ENCODE assay signal across 18 cellular contexts in the genomic region with DNA sequence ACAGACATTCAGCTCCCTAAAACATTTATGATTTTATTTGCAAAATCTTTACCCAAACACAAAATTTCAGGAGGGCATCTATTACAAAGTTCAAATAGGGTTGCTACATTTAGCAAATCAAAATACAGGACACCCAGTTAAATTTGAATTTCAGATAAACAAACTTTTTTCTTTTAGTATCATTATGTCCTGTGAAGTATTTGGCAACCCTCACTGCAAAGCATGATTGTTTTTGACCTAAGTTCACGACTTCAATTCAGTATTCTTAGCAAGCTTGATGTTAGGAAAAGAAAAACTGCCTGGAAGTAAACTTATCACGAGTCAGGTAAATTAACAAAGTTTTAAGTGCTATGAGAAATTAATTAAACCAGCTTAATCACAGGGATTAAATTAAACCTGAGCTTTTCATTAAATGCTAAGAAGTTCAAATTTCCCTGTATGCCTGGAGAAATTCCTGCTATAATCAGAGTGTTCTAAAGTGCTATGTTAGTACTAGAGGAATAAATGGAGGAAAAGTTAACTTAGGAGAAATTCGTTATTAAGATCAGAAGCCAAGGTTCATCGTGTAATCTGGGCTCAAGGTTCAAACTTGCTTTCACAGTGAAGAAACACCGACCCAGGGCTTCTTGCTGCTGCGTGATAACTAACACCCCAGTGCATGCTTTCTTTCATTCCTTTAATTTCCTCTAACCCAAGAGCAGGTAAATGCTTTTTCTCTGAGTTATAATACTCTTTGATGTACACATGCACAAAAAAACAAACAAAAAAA.
DNase-seq lines count a peak whose midpoint lies in the region; ATAC-seq, FAIRE-seq and TF ChIP-seq lines count a peak whose summit lies in the region.
"Had no signal": no experiment of that assay in that cellular context is flagged by ENCODE, and none has a peak within 500 bp of the region (broad histone marks: within the 10 kb centered on the region; RNA-seq: fewer than 3 reads in every experiment).

No MANE protein-coding gene starts in this region.

- CTCF ChIA-PET in endothelial cell of umbilical vein (lab: Charles Lee) = interaction anchor here (0.6 to 0.7 kb wide), 2 partner anchors 15 to 51 kb away, joined by 3 read pairs; no protein-coding TSS in a partner anchor

- TF ChIP-seq POLR2A in endothelial cell of umbilical vein (IDR thresholded peaks at IDR 0.05; ENCODE audit: low read depth, low read length) (no peak), spleen (IDR thresholded peaks at IDR 0.05) (no peak)

- no peak overlapping the region for H2AFZ ChIP-seq in endothelial cell of umbilical vein (ENCODE audit: low read depth, low read length)
- H2AFZ ChIP-seq: GM23248 had no signal

- intact Hi-C loops in endothelial cell of umbilical vein (cut with micrococcal nuclease) (no loop called here), kidney (cut with DNase I) (no loop called here), mucosa of descending colon (cut with DNase I, micrococcal nuclease) (no loop called here), spleen (cut with DNase I; ENCODE audit: low total_unique reads) (no loop called here)

- H3K27ac ChIP-seq in endothelial cell of umbilical vein (ENCODE audit: insufficient read depth, low read depth, low read length) = no peak overlapping the region
- peak overlapping the region in 1 of 2 donors; percentile 16 for H3K27ac ChIP-seq in kidney (ENCODE audit: low read depth in 2 of 2, low read length in 2 of 2)
- peak overlapping the region; percentile 38 to 52 for H3K27ac ChIP-seq in liver (ENCODE audit: low read depth in 1 of 2, low read length in 2 of 2)
- peak overlapping the region; percentile 80 for H3K27ac ChIP-seq in subcutaneous abdominal adipose tissue (ENCODE audit: low read depth, low read length)
- no peak overlapping the region for H3K27ac ChIP-seq in spleen
- H3K27ac ChIP-seq: C4-2B, GM23248 had no signal

- no peaks in the 10 kb centered on the region for H3K9me1 ChIP-seq in endothelial cell of umbilical vein (replicated peaks; ENCODE audit: control insufficient read depth, extremely low read depth, insufficient read depth, low read length)

- TF ChIP-seq RAD21 in liver (IDR thresholded peaks at IDR 0.05) = peak in 1 of 2 donors; percentile 31

- TF ChIP-seq CTCF in endothelial cell of umbilical vein (IDR thresholded peaks at IDR 0.05; ENCODE audit: extremely low read depth in 1 of 2, insufficient read depth in 1 of 2, low read depth in 1 of 2, low read length in 2 of 2) = no peak
- TF ChIP-seq CTCF in kidney (IDR thresholded peaks at IDR 0.05; ENCODE audit: borderline replicate concordance, extremely low read depth, insufficient read depth) = no peak
- no peak for TF ChIP-seq CTCF in liver (IDR thresholded peaks at IDR 0.05; ENCODE audit: low read depth, low read length, missing input control)
- no peak for TF ChIP-seq CTCF in mucosa of descending colon (IDR thresholded peaks at IDR 0.05)
- TF ChIP-seq CTCF in spleen (IDR thresholded peaks at IDR 0.05 in 8 of 11, conservative IDR thresholded peaks at IDR 0.05 in 3 of 11) = no peak

- H3K36me3 ChIP-seq in endothelial cell of umbilical vein (ENCODE audit: control insufficient read depth in 2 of 2, extremely low read depth in 1 of 2, insufficient read depth in 2 of 2, low read length in 2 of 2) (no peaks in the 10 kb centered on the region), kidney (ENCODE audit: control insufficient read depth in 1 of 2, insufficient read depth in 2 of 2, low read length in 2 of 2) (no peaks in the 10 kb centered on the region), liver (ENCODE audit: control insufficient read depth in 4 of 4, insufficient read depth in 3 of 4, low read depth in 1 of 4, low read length in 3 of 4) (no peaks in the 10 kb centered on the region), subcutaneous abdominal adipose tissue (ENCODE audit: control insufficient read depth in 5 of 5, insufficient read depth in 5 of 5, low read length in 5 of 5) (no peaks in the 10 kb centered on the region), mucosa of descending colon (ENCODE audit: low read depth) (no peaks in the 10 kb centered on the region), spleen (no peaks in the 10 kb centered on the region)
- H3K36me3 ChIP-seq: HAP-1 had no signal

- H3K4me1 ChIP-seq in endothelial cell of umbilical vein (ENCODE audit: control insufficient read depth, extremely low read depth, insufficient read depth, low read length) (no peaks in the 10 kb centered on the region), kidney (ENCODE audit: control insufficient read depth in 1 of 2, insufficient read depth in 1 of 2, low read depth in 1 of 2, low read length in 2 of 2) (no peaks in the 10 kb centered on the region), liver (ENCODE audit: control insufficient read depth in 4 of 4, insufficient read depth in 4 of 4, low read length in 3 of 4) (peaks cover 2 to 8% (median 5%) of the 10 kb centered on the region in 4 donors), subcutaneous abdominal adipose tissue (ENCODE audit: control insufficient read depth in 5 of 5, insufficient read depth in 5 of 5, low read length in 5 of 5) (peaks cover 0 to 32% (median 7%) of the 10 kb centered on the region in 5 donors), mucosa of descending colon (ENCODE audit: low read depth) (no peaks in the 10 kb centered on the region), spleen (peaks cover 0 to 10% (median 2%) of the 10 kb centered on the region in 6 donors)

- H3K9ac ChIP-seq in endothelial cell of umbilical vein (replicated peaks; ENCODE audit: extremely low read depth, insufficient read depth, low read length) (no peak overlapping the region), kidney (ENCODE audit: low read length in 2 of 2) (no peak overlapping the region), liver (ENCODE audit: low read depth in 1 of 2, low read length in 2 of 2) (peak overlapping the region in 1 of 2 donors; percentile 23), subcutaneous abdominal adipose tissue (ENCODE audit: low read length in 5 of 5) (peak overlapping the region in 1 of 5 donors; percentile 23)
- H3K9ac ChIP-seq: GM23248 had no signal

- no peaks in the 10 kb centered on the region for H3K79me2 ChIP-seq in endothelial cell of umbilical vein (ENCODE audit: control insufficient read depth, insufficient read depth, low read length)

- H3K4me2 ChIP-seq in endothelial cell of umbilical vein (ENCODE audit: insufficient read depth, low read length) = no peak overlapping the region

- POLR2A ChIA-PET in endothelial cell of umbilical vein (lab: Charles Lee) = no interaction called here

- H3K9me3 ChIP-seq in endothelial cell of umbilical vein (replicated peaks; ENCODE audit: control insufficient read depth, insufficient read depth, low read length) = no peaks in the 10 kb centered on the region
- no peaks in the 10 kb centered on the region for H3K9me3 ChIP-seq in kidney (ENCODE audit: control insufficient read depth in 1 of 2, low read length in 2 of 2)
- H3K9me3 ChIP-seq in liver (ENCODE audit: control insufficient read depth in 4 of 4, low read length in 3 of 4) = no peaks in the 10 kb centered on the region
- H3K9me3 ChIP-seq in subcutaneous abdominal adipose tissue (ENCODE audit: control insufficient read depth in 5 of 5, low read length in 5 of 5) = no peaks in the 10 kb centered on the region
- no peaks in the 10 kb centered on the region for H3K9me3 ChIP-seq in mucosa of descending colon
- no peaks in the 10 kb centered on the region for H3K9me3 ChIP-seq in spleen
- H3K9me3 ChIP-seq: HAP-1 had no signal

- no peaks in the 10 kb centered on the region for H4K20me1 ChIP-seq in endothelial cell of umbilical vein (replicated peaks; ENCODE audit: control insufficient read depth, extremely low read depth, insufficient read depth, low read length)

- H3K4me3 ChIP-seq in endothelial cell of umbilical vein (replicated peaks in 1 of 3; ENCODE audit: insufficient read depth in 1 of 3, low read depth in 1 of 3, low read length in 3 of 3) (no peak overlapping the region), kidney (ENCODE audit: low read length in 2 of 2) (no peak overlapping the region), liver (ENCODE audit: low read depth in 1 of 3, low read length in 3 of 3) (no peak overlapping the region), subcutaneous abdominal adipose tissue (ENCODE audit: low read depth in 1 of 5, low read length in 5 of 5) (no peak overlapping the region), mucosa of descending colon (no peak overlapping the region), spleen (no peak overlapping the region)
- H3K4me3 ChIP-seq: GM23248, HAP-1 had no signal

- peak; percentile 68 for FAIRE-seq in endothelial cell of umbilical vein (lab: Jason Lieb, UNC)
- peak; percentile 49 for FAIRE-seq in kidney (lab: Jason Lieb, UNC)
- FAIRE-seq: A204.1, GM19239 had no signal

- no peak for ATAC-seq in mucosa of descending colon

- BruUV-seq in endothelial cell of umbilical vein (replicated peaks; lab: Mats Ljungman, UMichigan) = no TSS peak

- H3K27me3 ChIP-seq in endothelial cell of umbilical vein (ENCODE audit: control insufficient read depth in 2 of 2, insufficient read depth in 2 of 2, low read length in 2 of 2) = no peaks in the 10 kb centered on the region
- H3K27me3 ChIP-seq in liver (ENCODE audit: control insufficient read depth in 4 of 4, insufficient read depth in 4 of 4, low read length in 3 of 4) = no peaks in the 10 kb centered on the region
- no peaks in the 10 kb centered on the region for H3K27me3 ChIP-seq in subcutaneous abdominal adipose tissue (ENCODE audit: control insufficient read depth in 5 of 5, insufficient read depth in 4 of 5, low read length in 5 of 5)
- H3K27me3 ChIP-seq in spleen (replicated peaks in 1 of 7) = no peaks in the 10 kb centered on the region

- WGBS in liver = 26% methylated on average over 6 of the region's 6 CpGs
- 84 to 93% (median 89%) methylated on average over 6 of the region's 6 CpGs for WGBS in spleen, 5 donors

- dilution Hi-C loops in endothelial cell of umbilical vein (cut with MboI; ENCODE audit: extremely low pct_ligation_motif_present, low sequenced_read_pairs) = no loop called here

- DNase-seq in endothelial cell of umbilical vein (ENCODE audit: low read depth, low spot score) = peak; percentile 28
- DNase-seq in kidney = no peak
- no peak for DNase-seq in mucosa of descending colon
- no peak for DNase-seq in spleen
- no peak for DNase-seq in NCI-H510A (lab: John Stamatoyannopoulos, UW)
- no peak for DNase-seq in NK-92 treated with Interleukin-12 subunit alpha and Interleukin-12 subunit beta, amount 100 ng/mL, for 24 hours (lab: John Stamatoyannopoulos, UW)
- DNase-seq: ACHN; Calu3; CD4-positive, alpha-beta memory T cell; DMS79 treated with DMSO at 0.1 percent for 48 hours; GF-D8; GM23248 had no signal

TF ChIP-seq in endothelial cell of umbilical vein, 7 proteins besides CTCF, POLR2A, EP300 and RAD21 (continues in another document):
- TF ChIP-seq MYC (IDR thresholded peaks at IDR 0.05; ENCODE audit: low read depth, low read length) (no peak), EZH2 (IDR thresholded peaks at IDR 0.05; ENCODE audit: borderline replicate concordance, low read depth, low read length, severe bottlenecking) (no peak), FOS (IDR thresholded peaks at IDR 0.05; ENCODE audit: borderline replicate concordance, insufficient read depth, low read length) (no peak)

TF ChIP-seq in liver, 16 proteins besides CTCF, POLR2A, EP300 and RAD21 (continues in another document):
- no peak for TF ChIP-seq TAF1 (conservative IDR thresholded peaks at IDR 0.05)

Comparison
In these comparisons a context has a peak if more than half of its experiments do, and no peak if none do; other contexts are left out.
1. H3K27ac ChIP-seq: peak in liver (2 of 2) and subcutaneous abdominal adipose tissue (single experiment); none in endothelial cell of umbilical vein (single experiment) and spleen (0 of 8).